ENCODE assay signal across 1 cellular context in genomic region chr15:40047413-40048154, GRCh38.
TF ChIP-seq lines count a peak whose summit lies in the region.

No MANE protein-coding gene starts in this region.

TF ChIP-seq in GM12878, 131 proteins besides CTCF, POLR2A, EP300 and RAD21 (continued from another document):
- TF ChIP-seq NKRF (conservative IDR thresholded peaks at IDR 0.05), result no peak
- TF ChIP-seq SP1 (IDR thresholded peaks at IDR 0.05; ENCODE audit: low read depth, low read length), result peak; percentile 20
- peak; percentile 73; the same call in 1 of the 2 replicates for TF ChIP-seq NBN (IDR thresholded peaks at IDR 0.05)
- TF ChIP-seq ZNF207 (IDR thresholded peaks at IDR 0.05; ENCODE audit: borderline replicate concordance), result no peak
- 0 out of 2 replicates have a peak, but pooled peaks have one; percentile 39 for TF ChIP-seq SMARCA5 (IDR thresholded peaks at IDR 0.05)
- TF ChIP-seq BCL11A (IDR thresholded peaks at IDR 0.05; ENCODE audit: low read depth, low read length), result peak; percentile 75
- no peak for TF ChIP-seq NR2C2 (IDR thresholded peaks at IDR 0.05; ENCODE audit: borderline replicate concordance, control insufficient read depth, insufficient read length, low read depth)
TF ChIP-seq in GM12878: peak in this region for 35.
